In genomic region chr22:32411829-32412592, GRCh38 we compare ENCODE assay signal across 8 cellular contexts. TPM values are rescaled to one million over a fixed set of nuclear protein-coding genes. Genes with fewer than 3 reads are reported as not detected.
DNase-seq lines count a peak whose midpoint lies in the region; ATAC-seq lines count a peak whose summit lies in the region.

Gene RTCB (minus strand): TSS chr22:32412247. CDS start chr22:32412156, 91 bp downstream.

- peak within 1 kb of the TSS; percentile 96 for H3K4me3 Mint-ChIP-seq in natural killer cell treated with Interleukin-12 subunit alpha and Interleukin-12 subunit beta and Interleukin-15 and Interleukin-18, amount 100 ng/mL, for 72 hours

- H3K4me1 ChIP-seq in SJCRH30: peaks cover 5% of the 10 kb centered on the region

- peaks cover 6 to 14% of the 10 kb centered on the region in 2 donors for H3K27me3 Mint-ChIP-seq in natural killer cell treated with Interleukin-12 subunit alpha and Interleukin-12 subunit beta and Interleukin-15 and Interleukin-18, amount 100 ng/mL, for 72 hours

- H3K36me3 ChIP-seq in SJCRH30: peaks cover 16% of the 10 kb centered on the region

- H3K27me3 ChIP-seq in SJCRH30: no peaks in the 10 kb centered on the region

- H3K36me3 Mint-ChIP-seq in natural killer cell treated with Interleukin-12 subunit alpha and Interleukin-12 subunit beta and Interleukin-15 and Interleukin-18, amount 100 ng/mL, for 72 hours: peaks cover 26% of the 10 kb centered on the region

- H3K9me3 ChIP-seq in SJCRH30 (replicated peaks): no peaks in the 10 kb centered on the region

- DNase-seq in COLO829 (ENCODE audit: low spot score): peak; percentile 89
- peak; percentile 84 for DNase-seq in M059J (ENCODE audit: low read depth)
- peak; percentile 84 to 89 for DNase-seq in SJCRH30
- DNase-seq in activated gamma-delta T cell treated with Interleukin-2 at 50 U/mL for 16 hours: peak; percentile 95
- DNase-seq in fibroblast of the conjunctiva (ENCODE audit: low read depth): peak; percentile 84
- peak; percentile 93 for DNase-seq in natural killer cell treated with Interleukin-12 subunit alpha and Interleukin-12 subunit beta and Interleukin-15 and Interleukin-18, amount 100 ng/mL, for 72 hours (ENCODE audit: low spot score)
- peak; percentile 79 to 94 (median 86) for DNase-seq in stimulated activated naive CD4-positive, alpha-beta T cell (lab: John Stamatoyannopoulos, UW)

- H3K9me3 Mint-ChIP-seq in natural killer cell treated with Interleukin-12 subunit alpha and Interleukin-12 subunit beta and Interleukin-15 and Interleukin-18, amount 100 ng/mL, for 72 hours: no peaks in the 10 kb centered on the region

- peak; percentile 51 for ATAC-seq in GM21529 (IDR thresholded peaks at IDR 0.05; ENCODE audit: unreplicated experiment)
- peak; percentile 89 to 93 for ATAC-seq in natural killer cell treated with Interleukin-12 subunit alpha and Interleukin-12 subunit beta and Interleukin-15 and Interleukin-18, amount 100 ng/mL, for 72 hours

- H3K27ac Mint-ChIP-seq in natural killer cell treated with Interleukin-12 subunit alpha and Interleukin-12 subunit beta and Interleukin-15 and Interleukin-18, amount 100 ng/mL, for 72 hours: peak within 1 kb of the TSS; percentile 79 to 97

- H3K4me3 ChIP-seq in SJCRH30: peak within 1 kb of the TSS; percentile 88

- H3K4me1 Mint-ChIP-seq in natural killer cell treated with Interleukin-12 subunit alpha and Interleukin-12 subunit beta and Interleukin-15 and Interleukin-18, amount 100 ng/mL, for 72 hours (ENCODE audit: low read depth in 2 of 2): peaks cover 28 to 44% of the 10 kb centered on the region in 2 donors

- H3K27ac ChIP-seq in SJCRH30: peak within 1 kb of the TSS; percentile 38

RNA-seq across cellular contexts. Expression of gene RTCB, which starts in this region (rescaled TPM):
- total RNA-seq in M059J (2014; rRNA removed; shearing (Covaris generic)): 86.3 and 93.2 TPM in 2 replicates
- 91.8 and 93.9 TPM in 2 replicates for total RNA-seq in SJCRH30 (2014; rRNA removed; shearing (Covaris generic))
- 100 to 1,000 TPM in 1 of 2 donors, 10 to 100 TPM in 1; 85.2 to 114 TPM for total RNA-seq in natural killer cell treated with Interleukin-12 subunit alpha and Interleukin-12 subunit beta and Interleukin-15 and Interleukin-18, amount 100 ng/mL, for 72 hours

Comparison
In these comparisons a context has a peak if more than half of its experiments do, and no peak if none do; other contexts are left out.
1. Peak in every context shown above with its lines: DNase-seq, ATAC-seq, H3K4me3 ChIP-seq and H3K27ac ChIP-seq.